Comparison of ENCODE assay signal across 21 cellular contexts in the genomic region with DNA sequence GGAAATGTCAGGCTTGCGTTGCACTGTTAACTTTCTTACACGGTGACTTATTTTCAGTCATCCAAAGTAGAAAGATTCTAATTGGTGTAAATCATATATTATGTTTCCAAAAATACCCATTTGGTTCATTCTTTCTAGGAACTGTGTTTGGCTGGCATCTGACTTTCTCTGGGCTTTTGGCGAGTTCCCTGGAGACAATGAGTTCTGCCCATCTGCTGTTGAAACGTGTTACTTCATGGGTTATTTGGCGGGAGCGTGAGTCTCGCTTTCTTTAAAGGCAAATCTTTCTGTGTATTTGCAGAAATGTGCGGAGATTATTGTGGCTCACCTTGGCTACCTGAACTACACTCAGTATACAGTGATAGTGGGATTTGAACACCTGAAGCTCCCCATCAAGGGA.
"Had no signal": no experiment of that assay in that cellular context is flagged by ENCODE, and none has a peak within 500 bp of the region (broad histone marks: within the 10 kb centered on the region; RNA-seq: fewer than 3 reads in every experiment).

No MANE protein-coding gene starts in this region.

- ATAC-seq: activated CD8-positive, alpha-beta T cell treated with anti-CD3 and anti-CD28 coated beads, Interleukin-2, amount 10 ng/mL, durations not matched to agents 7 days and 5 days; T-helper 17 cell; WTC11 had no signal

- DNase-seq: activated CD4-positive, alpha-beta T cell treated with anti-CD3 and anti-CD28 coated beads for 48 hours; activated CD4-positive, alpha-beta T cell treated with anti-CD3 and anti-CD28 coated beads, Interleukin-2, amount 50 U/mL, for 4 hours; activated CD4-positive, CD25-positive, alpha-beta regulatory T cell treated with anti-CD3 and anti-CD28 coated beads, Interleukin-2, amount 50 U/mL, for 72 hours; activated CD8-positive, alpha-beta T cell treated with anti-CD3 and anti-CD28 coated beads, Interleukin-2, amount 10 ng/mL, durations not matched to agents 7 days and 5 days; activated gamma-delta T cell; activated naive CD4-positive, alpha-beta T cell treated with anti-CD3 and anti-CD28 coated beads for 36 hours; activated T-cell treated with anti-CD3 and anti-CD28 coated beads, Interleukin-2, amount 50 U/mL, for 24 hours; amygdala; brain microvascular endothelial cell; KG1; NCI-H1092; NCI-H1417; NCI-H2029 treated with DMSO at 0.1 percent for 48 hours; NCI-H526; NCI-H774; SIG-M5; T-helper 17 cell; T-helper 9 cell had no signal

- H3K4me3 Mint-ChIP-seq: activated CD8-positive, alpha-beta T cell treated with anti-CD3 and anti-CD28 coated beads, Interleukin-2, amount 10 ng/mL, durations not matched to agents 7 days and 5 days; activated naive CD4-positive, alpha-beta T cell treated with anti-CD3 and anti-CD28 coated beads for 36 hours; activated naive CD8-positive, alpha-beta T cell; activated T-cell treated with anti-CD3 and anti-CD28 coated beads, Interleukin-2, amount 50 U/mL, for 24 hours; T-helper 17 cell; WTC11 had no signal

- H3K9me3 Mint-ChIP-seq: activated naive CD4-positive, alpha-beta T cell treated with anti-CD3 and anti-CD28 coated beads for 36 hours; activated T-cell treated with anti-CD3 and anti-CD28 coated beads, Interleukin-2, amount 50 U/mL, for 24 hours; WTC11 had no signal

- H3K27me3 ChIP-seq: brain microvascular endothelial cell, cardiac muscle cell had no signal

- H3K4me1 Mint-ChIP-seq: WTC11 had no signal

- H3K27ac Mint-ChIP-seq: activated CD8-positive, alpha-beta T cell treated with anti-CD3 and anti-CD28 coated beads, Interleukin-2, amount 10 ng/mL, durations not matched to agents 7 days and 5 days; activated naive CD4-positive, alpha-beta T cell treated with anti-CD3 and anti-CD28 coated beads for 36 hours; activated naive CD8-positive, alpha-beta T cell; WTC11 had no signal

- H3K4me3 ChIP-seq: cardiac muscle cell had no signal

- H3K27me3 Mint-ChIP-seq: activated naive CD8-positive, alpha-beta T cell; activated T-cell treated with anti-CD3 and anti-CD28 coated beads, Interleukin-2, amount 50 U/mL, for 24 hours; T-helper 17 cell had no signal
